Comparison of ENCODE assay signal across 8 cellular contexts in the genomic region with DNA sequence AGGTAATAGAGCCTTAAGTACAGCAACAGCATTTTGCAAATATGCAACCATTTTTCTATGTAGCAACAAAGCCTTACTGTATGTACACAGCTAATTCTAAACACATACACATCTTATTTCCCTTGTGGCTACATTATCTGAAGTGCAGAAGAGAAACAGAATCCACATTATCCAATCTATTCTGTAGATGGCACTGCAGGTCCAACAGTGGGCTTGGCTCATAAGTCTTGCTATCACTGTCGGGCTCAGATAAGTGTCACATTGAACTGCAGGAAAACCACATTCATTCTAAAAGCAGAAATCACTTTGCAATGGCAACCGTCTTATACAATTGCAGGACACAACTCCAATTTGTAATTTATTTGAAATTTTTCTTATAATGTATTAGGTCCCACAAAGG.
A peak's percentile ranks its signal among the peaks of the same experiment; 100 is the strongest.
DNase-seq lines count a peak whose midpoint lies in the region; ATAC-seq, FAIRE-seq and TF ChIP-seq lines count a peak whose summit lies in the region.

No MANE protein-coding gene starts in this region.

- H4K20me1 ChIP-seq in smooth muscle cell (ENCODE audit: low read depth): no peaks in the 10 kb centered on the region

- no peak overlapping the region for H3K4me2 ChIP-seq in smooth muscle cell

- H3F3A ChIP-seq in smooth muscle cell (ENCODE audit: low read depth): no peaks in the 10 kb centered on the region

- ATAC-seq in GM21390 (IDR thresholded peaks at IDR 0.05; ENCODE audit: unreplicated experiment): peak; percentile 43
- ATAC-seq in HG03135 (IDR thresholded peaks at IDR 0.05; ENCODE audit: unreplicated experiment): no peak
- no peak for ATAC-seq in HG02610 (IDR thresholded peaks at IDR 0.05; ENCODE audit: unreplicated experiment)

- H3K79me2 ChIP-seq in smooth muscle cell (ENCODE audit: low read depth): no peaks in the 10 kb centered on the region

- no peaks in the 10 kb centered on the region for H3K36me3 ChIP-seq in smooth muscle cell (ENCODE audit: low read depth)

- TF ChIP-seq CTCF in epithelial cell of esophagus (IDR thresholded peaks at IDR 0.05; ENCODE audit: insufficient read depth, low read depth, low read length, missing control alignments): peak; percentile 52
- TF ChIP-seq CTCF in smooth muscle cell (IDR thresholded peaks at IDR 0.05; ENCODE audit: borderline replicate concordance, insufficient read depth, poor library complexity, severe bottlenecking): peak; percentile 32

- no peaks in the 10 kb centered on the region for H3K4me1 ChIP-seq in smooth muscle cell (ENCODE audit: low read depth)

- H3K4me3 ChIP-seq in epithelial cell of esophagus (ENCODE audit: low read length): no peak overlapping the region
- no peak overlapping the region for H3K4me3 ChIP-seq in smooth muscle cell

- no peak overlapping the region for H3K27ac ChIP-seq in smooth muscle cell (ENCODE audit: low read depth)

- H2AFZ ChIP-seq in smooth muscle cell (ENCODE audit: low read depth): no peak overlapping the region

- FAIRE-seq in A204.1 (lab: Jason Lieb, UNC): peak; percentile 39

- peak; percentile 47 for DNase-seq in NCI-H748 treated with DMSO at 0.1 percent for 48 hours (lab: John Stamatoyannopoulos, UW)
- peak; percentile 39 for DNase-seq in epithelial cell of esophagus (ENCODE audit: low read depth)
- DNase-seq in smooth muscle cell (lab: John Stamatoyannopoulos, UW; ENCODE audit: unreplicated experiment): no peak
- DNase-seq in ureter (ENCODE audit: low spot score): no peak

- H3K27me3 ChIP-seq in smooth muscle cell (ENCODE audit: low read depth): no peaks in the 10 kb centered on the region

- 25% methylated on average over 2 of the region's 2 CpGs for WGBS in smooth muscle cell (ENCODE audit: low lambda C conversion rate)

- no peaks in the 10 kb centered on the region for H3K9me3 ChIP-seq in smooth muscle cell (replicated peaks; ENCODE audit: low read depth)

- no peak overlapping the region for H3K9ac ChIP-seq in smooth muscle cell (ENCODE audit: low read depth)

Comparison
In these comparisons a context has a peak if more than half of its experiments do, and no peak if none do; other contexts are left out.
1. DNase-seq: peak in NCI-H748 treated with DMSO at 0.1 percent for 48 hours (single experiment) and epithelial cell of esophagus (single experiment); none in smooth muscle cell (single experiment) and ureter (single experiment).